In genomic region chr18:21053127-21053526, GRCh38 we compare ENCODE assay signal across 13 cellular contexts. TPM values are rescaled to one million over a fixed set of nuclear protein-coding genes. Genes with fewer than 3 reads are reported as not detected.
A peak's percentile ranks its signal among the peaks of the same experiment; 100 is the strongest.
DNase-seq lines count a peak whose midpoint lies in the region; ATAC-seq and TF ChIP-seq lines count a peak whose summit lies in the region.
"Had no signal": no experiment of that assay in that cellular context is flagged by ENCODE, and none has a peak within 500 bp of the region (broad histone marks: within the 10 kb centered on the region; RNA-seq: fewer than 3 reads in every experiment).

No MANE protein-coding gene starts in this region.

- intact Hi-C loops in Calu3 (cut with micrococcal nuclease; ENCODE audit: unreplicated experiment), result loop anchor here (5.0 kb wide), 2 partner anchors 41 to 59 kb away; partner anchors contain the start of gene ROCK1

- peaks cover 0 to 10% of the 10 kb centered on the region in 2 donors for H3K36me3 ChIP-seq in neuronal stem cell (replicated peaks in 1 of 2; ENCODE audit: control insufficient read depth in 2 of 2, insufficient read depth in 2 of 2, low read length in 2 of 2)
- H3K36me3 ChIP-seq: Peyer's patch had no signal

- no peak overlapping the region for H2BK12ac ChIP-seq in neuronal stem cell (ENCODE audit: low read length)

- no peaks in the 10 kb centered on the region for H3K4me1 Mint-ChIP-seq in Calu3 (ENCODE audit: low read depth, unreplicated experiment)

- no peak overlapping the region for H2BK5ac ChIP-seq in neuronal stem cell (ENCODE audit: low read length)

- H3K27ac ChIP-seq in temporal lobe (ENCODE audit: low read depth, low read length), result peak overlapping the region; percentile 76
- no peak overlapping the region for H3K27ac ChIP-seq in neuronal stem cell (replicated peaks; ENCODE audit: low read length)

- TF ChIP-seq POLR2A in erythroblast (IDR thresholded peaks at IDR 0.05; ENCODE audit: low read length), result no peak

- no peak overlapping the region for H3K27ac Mint-ChIP-seq in Calu3 (ENCODE audit: unreplicated experiment)

- peak; percentile 55 for DNase-seq in HS-5 (ENCODE audit: low read depth)
- DNase-seq in cerebellum (ENCODE audit: low spot score), result peak; percentile 24
- DNase-seq in kidney glomerular epithelial cell (lab: John Stamatoyannopoulos, UW), result peak; percentile 84
- DNase-seq in neuronal stem cell (ENCODE audit: low spot score), result no peak
- no peak for DNase-seq in erythroblast (lab: John Stamatoyannopoulos, UW)
- DNase-seq in Calu3, result no peak
- DNase-seq: activated CD4-positive, alpha-beta T cell treated with anti-CD3 and anti-CD28 coated beads, Interleukin-2, amount 50 U/mL, for 1 hour; central memory CD4-positive, alpha-beta T cell; NCI-H1436 treated with DMSO at 0.1 percent for 48 hours; Peyer's patch; stimulated activated CD4-positive, alpha-beta T cell treated with anti-CD3 and anti-CD28 coated beads, Interleukin-15, amount 100 ng/mL, for 24 hours had no signal

- H3K9me3 ChIP-seq in neuronal stem cell (replicated peaks in 1 of 2; ENCODE audit: control insufficient read depth in 2 of 2, insufficient read depth in 1 of 2, low read depth in 1 of 2, low read length in 2 of 2), result no peaks in the 10 kb centered on the region
- H3K9me3 ChIP-seq: Peyer's patch had no signal

- no peak for ATAC-seq in GM21529 (IDR thresholded peaks at IDR 0.05; ENCODE audit: unreplicated experiment)

- H3K4me3 ChIP-seq in neuronal stem cell (ENCODE audit: low read length in 2 of 2), result no peak overlapping the region
- H3K4me3 ChIP-seq: Peyer's patch had no signal

- no peaks in the 10 kb centered on the region for H3K27me3 Mint-ChIP-seq in Calu3 (ENCODE audit: unreplicated experiment)

- H3K36me3 Mint-ChIP-seq in Calu3 (ENCODE audit: insufficient read depth, unreplicated experiment), result no peaks in the 10 kb centered on the region

- no peak overlapping the region for H3K18ac ChIP-seq in neuronal stem cell (ENCODE audit: low read length)

- no peak overlapping the region for H2AFZ ChIP-seq in neuronal stem cell (ENCODE audit: low read length)

- no peak overlapping the region for H2BK120ac ChIP-seq in neuronal stem cell (ENCODE audit: low read depth, low read length)

- no peak overlapping the region for H2AK5ac ChIP-seq in neuronal stem cell (ENCODE audit: low read depth, low read length)

- H4K8ac ChIP-seq in neuronal stem cell (ENCODE audit: low read depth, low read length), result no peak overlapping the region

- H2BK15ac ChIP-seq in neuronal stem cell (ENCODE audit: low read length), result no peak overlapping the region

- H3K9ac ChIP-seq in neuronal stem cell (ENCODE audit: low read depth, low read length, poor library complexity), result no peak overlapping the region

- H3K23ac ChIP-seq in neuronal stem cell (ENCODE audit: low read depth, low read length, poor library complexity), result no peak overlapping the region

- H3K4me3 Mint-ChIP-seq in Calu3 (ENCODE audit: low read depth, unreplicated experiment), result no peak overlapping the region

- no peak overlapping the region for H3K14ac ChIP-seq in neuronal stem cell (ENCODE audit: low read length)

- CTCF ChIA-PET in Calu3 (lab: Charles Lee), result no interaction called here

- H3K4me2 ChIP-seq in neuronal stem cell (ENCODE audit: insufficient read depth, low read length, poor library complexity, severe bottlenecking), result no peak overlapping the region

- no TSS peak for BruUV-seq in Calu3 (replicated peaks; lab: Mats Ljungman, UMichigan)

- TF ChIP-seq CTCF in Calu3 (IDR thresholded peaks at IDR 0.05; ENCODE audit: unreplicated experiment), result no peak

- peaks cover 0 to 2% of the 10 kb centered on the region in 2 donors for H3K4me1 ChIP-seq in neuronal stem cell (ENCODE audit: control insufficient read depth in 2 of 2, insufficient read depth in 1 of 2, low read depth in 1 of 2, low read length in 2 of 2)

- no peaks in the 10 kb centered on the region for H3K9me3 Mint-ChIP-seq in Calu3 (ENCODE audit: low read depth, unreplicated experiment)

- no peaks in the 10 kb centered on the region for H3K27me3 ChIP-seq in neuronal stem cell (ENCODE audit: control insufficient read depth in 3 of 3, insufficient read depth in 3 of 3, low read depth in 1 of 3, low read length in 3 of 3)
- H3K27me3 ChIP-seq: Peyer's patch had no signal

- H3K4ac ChIP-seq in neuronal stem cell (ENCODE audit: low read length), result no peak overlapping the region

- H3K79me1 ChIP-seq in neuronal stem cell (ENCODE audit: low read depth, low read length), result no peaks in the 10 kb centered on the region

- H4K91ac ChIP-seq in neuronal stem cell (ENCODE audit: low read depth, low read length, poor library complexity), result no peak overlapping the region

RNA-seq across cellular contexts. Expression of gene ROCK1, which starts 58.5 kb away (rescaled TPM):
- 73.0 TPM for total RNA-seq in cerebellum
- 36.9 TPM for total RNA-seq in temporal lobe
- polyA plus RNA-seq in neuronal stem cell (2013, experiment 1 of 2), result 32.4 TPM
- 36.2 TPM for polyA plus RNA-seq in neuronal stem cell (2013, experiment 2 of 2)
- total RNA-seq in Calu3 (2022), result 50.9 and 51.9 TPM in 2 replicates

Comparison
In these comparisons a context has a peak if more than half of its experiments do, and no peak if none do; other contexts are left out.
1. DNase-seq: peak in HS-5 (single experiment), cerebellum (single experiment) and kidney glomerular epithelial cell (single experiment); none in neuronal stem cell (single experiment), erythroblast (0 of 2) and Calu3 (single experiment).